ENCODE assay signal across 2 cellular contexts in the genomic region with DNA sequence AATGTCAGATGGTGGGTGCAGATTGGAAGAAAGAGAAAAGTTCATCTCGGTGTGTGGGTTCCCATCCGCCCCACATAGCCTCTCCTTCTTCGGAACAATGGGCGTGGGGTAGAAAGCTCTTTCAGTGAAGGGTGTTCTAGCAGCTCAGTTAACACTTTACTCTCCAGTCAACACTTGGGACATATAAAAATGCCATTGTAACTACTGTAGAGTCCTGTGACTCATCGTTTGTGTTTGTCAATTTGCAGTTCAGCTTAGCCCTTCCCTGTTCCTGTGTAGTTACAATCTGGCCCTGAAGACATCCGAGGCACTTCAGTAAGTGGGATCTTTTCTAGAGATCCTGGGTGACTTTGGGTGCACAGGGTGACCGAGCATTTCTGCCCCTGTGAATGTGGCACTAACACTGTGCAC.
TF ChIP-seq lines count a peak whose summit lies in the region.

No MANE protein-coding gene starts in this region.

TF ChIP-seq in IMR-90, 13 proteins besides CTCF, POLR2A, EP300 and RAD21:
- TF ChIP-seq FOS (IDR thresholded peaks at IDR 0.05; ENCODE audit: low read depth, low read length) (peak; percentile 75), NFE2L2 (IDR thresholded peaks at IDR 0.05; ENCODE audit: low read depth, low read length) (no peak), CEBPB (IDR thresholded peaks at IDR 0.05; ENCODE audit: low read depth, low read length) (0 out of 2 replicates have a peak, but pooled peaks have one; percentile 9)

TF ChIP-seq in endothelial cell of umbilical vein, 7 proteins besides CTCF, POLR2A, EP300 and RAD21:
- TF ChIP-seq FOS (IDR thresholded peaks at IDR 0.05; ENCODE audit: borderline replicate concordance, insufficient read depth, low read length) (peak; percentile 86), JUN (IDR thresholded peaks at IDR 0.05; ENCODE audit: borderline replicate concordance, insufficient read depth, insufficient read length, low read depth) (peak; percentile 67), POLR2AphosphoS5 (IDR thresholded peaks at IDR 0.05; ENCODE audit: insufficient read depth, low read depth, low read length) (no peak), MAX (IDR thresholded peaks at IDR 0.05; ENCODE audit: insufficient read depth, insufficient read length) (no peak), EZH2 (IDR thresholded peaks at IDR 0.05; ENCODE audit: borderline replicate concordance, low read depth, low read length, severe bottlenecking) (no peak), MYC (IDR thresholded peaks at IDR 0.05; ENCODE audit: low read depth, low read length) (no peak), GATA2 (IDR thresholded peaks at IDR 0.05; ENCODE audit: insufficient read depth, insufficient read length, low read depth, low read length) (no peak)
